Comparison of ENCODE assay signal across 9 cellular contexts in the genomic region with DNA sequence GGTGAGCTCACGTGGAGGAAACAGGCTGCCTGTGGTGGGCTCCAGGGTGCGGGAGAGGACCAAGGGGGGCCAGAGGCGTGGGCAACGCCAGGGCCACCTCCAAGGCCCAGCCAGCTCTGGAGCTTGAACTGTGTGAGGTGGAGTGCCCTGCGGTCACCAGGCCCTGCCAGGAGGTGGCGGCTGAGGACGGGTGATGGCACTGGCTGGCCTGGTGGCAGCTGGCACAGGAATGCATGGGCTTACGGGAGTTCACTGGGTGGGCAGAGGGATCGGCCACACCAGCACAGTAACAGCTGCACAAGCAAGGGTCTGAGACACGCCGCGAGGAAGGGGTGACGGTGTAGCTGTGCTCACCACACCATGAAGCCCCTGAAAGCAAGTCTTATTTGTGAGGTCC. TPM values are rescaled to one million over a fixed set of nuclear protein-coding genes. Genes with fewer than 3 reads are reported as not detected.
A peak's percentile ranks its signal among the peaks of the same experiment; 100 is the strongest.
DNase-seq lines count a peak whose midpoint lies in the region; ATAC-seq and TF ChIP-seq lines count a peak whose summit lies in the region.
"Had no signal": no experiment of that assay in that cellular context is flagged by ENCODE, and none has a peak within 500 bp of the region (broad histone marks: within the 10 kb centered on the region; RNA-seq: fewer than 3 reads in every experiment).

No MANE protein-coding gene starts in this region.

- ATAC-seq in Right ventricle myocardium superior (ENCODE audit: poor library complexity) (no peak), left lobe of liver (peak; percentile 59), HG03135 (IDR thresholded peaks at IDR 0.05; ENCODE audit: unreplicated experiment) (no peak)

- H3K9me3 ChIP-seq in cardiac muscle cell (ENCODE audit: low read depth) (no peaks in the 10 kb centered on the region), transverse colon (no peaks in the 10 kb centered on the region), HAP-1 (no peaks in the 10 kb centered on the region)

- TF ChIP-seq POLR2A in transverse colon (IDR thresholded peaks at IDR 0.05): no peak

- H3K27ac ChIP-seq in cardiac muscle cell: no peak overlapping the region
- no peak overlapping the region for H3K27ac ChIP-seq in VCaP
- H3K27ac ChIP-seq in transverse colon: no peak overlapping the region

- H3K27me3 ChIP-seq in cardiac muscle cell: no peaks in the 10 kb centered on the region
- no peaks in the 10 kb centered on the region for H3K27me3 ChIP-seq in transverse colon
- H3K27me3 ChIP-seq in HAP-1 (ENCODE audit: low read depth): no peaks in the 10 kb centered on the region

- intact Hi-C loops in Right ventricle myocardium superior (cut with DNase I) (no loop called here), transverse colon (cut with DNase I; ENCODE audit: low total_unique reads) (no loop called here)

- in situ Hi-C loops in transverse colon (cut with MboI; ENCODE audit: low pct_ligation_motif_present in 1 of 4, low pct_unique_long_range_greater_than_20kb in 1 of 4, low sequenced_read_pairs in 3 of 4) (loop anchor here in 3 of 4 donors (25.0 kb wide), 1 partner anchor 219 kb away; no protein-coding TSS in a partner anchor), HAP-1 (cut with MboI; ENCODE audit: low sequenced_read_pairs) (no loop called here)

- peak; percentile 19 for TF ChIP-seq CTCF in cardiac muscle cell (IDR thresholded peaks at IDR 0.05; ENCODE audit: low read depth, low read length)
- peak; percentile 69 for TF ChIP-seq CTCF in VCaP (conservative IDR thresholded peaks at IDR 0.05)
- TF ChIP-seq CTCF in transverse colon (IDR thresholded peaks at IDR 0.05): peak in 3 of 5 experiments; percentile 33 to 55 (median 42)

- no peak for TF ChIP-seq EP300 in transverse colon (IDR thresholded peaks at IDR 0.05; ENCODE audit: low read depth)

- WGBS in transverse colon (ENCODE audit: low coverage in 1 of 2), 2 donors: 83% methylated on average over 13 of the region's 13 CpGs; no CpG with 5 or more reads in 1 of the 2 donors

- H3K36me3 ChIP-seq in cardiac muscle cell (peaks cover 8% of the 10 kb centered on the region), transverse colon (peaks cover 0 to 21% (median 4%) of the 10 kb centered on the region in 4 donors), HAP-1 (replicated peaks) (peaks cover 11% of the 10 kb centered on the region)

- H3K4me3 ChIP-seq in cardiac muscle cell (no peak overlapping the region), transverse colon (no peak overlapping the region), HAP-1 (no peak overlapping the region)

- H3K4me1 ChIP-seq in cardiac muscle cell (ENCODE audit: low read depth): no peaks in the 10 kb centered on the region
- H3K4me1 ChIP-seq in transverse colon: peaks cover 13 to 15% (median 14%) of the 10 kb centered on the region in 4 donors
- no peaks in the 10 kb centered on the region for H3K4me1 ChIP-seq in HAP-1

- no peak for DNase-seq in cardiac muscle cell (ENCODE audit: low read depth in 1 of 2, low spot score in 1 of 2)
- DNase-seq in Right ventricle myocardium superior: no peak
- peak; percentile 70 for DNase-seq in left lobe of liver (ENCODE audit: low spot score)
- DNase-seq in transverse colon: peak; percentile 31
- DNase-seq in HAP-1 (ENCODE audit: low spot score in 2 of 2): no peak
- no peak for DNase-seq in NAMALWA (ENCODE audit: low spot score)
- DNase-seq: GDM1 had no signal

RNA-seq across cellular contexts. Expression of a gene that starts 15.8 kb away (rescaled TPM):
- total RNA-seq in cardiac muscle cell (34.7 and 39.0 TPM in 2 replicates), Right ventricle myocardium superior (49.9 TPM), left lobe of liver (128 TPM), transverse colon (100 to 1,000 TPM in 1 of 4 donors, 10 to 100 TPM in 3; 25.9 to 132 (median 50.4) TPM)
- 58.7 and 61.8 TPM in 2 replicates for polyA plus RNA-seq in cardiac muscle cell

Comparison
In these comparisons a context has a peak if more than half of its experiments do, and no peak if none do; other contexts are left out.
1. DNase-seq: peak in left lobe of liver (single experiment) and transverse colon (single experiment); none in cardiac muscle cell (0 of 2), Right ventricle myocardium superior (single experiment), HAP-1 (0 of 2) and NAMALWA (single experiment).
2. CTCF ChIP-seq: peak in every context shown above with its lines; median percentile 69 in VCaP; 42 in transverse colon; 19 in cardiac muscle cell.